In the genomic region with DNA sequence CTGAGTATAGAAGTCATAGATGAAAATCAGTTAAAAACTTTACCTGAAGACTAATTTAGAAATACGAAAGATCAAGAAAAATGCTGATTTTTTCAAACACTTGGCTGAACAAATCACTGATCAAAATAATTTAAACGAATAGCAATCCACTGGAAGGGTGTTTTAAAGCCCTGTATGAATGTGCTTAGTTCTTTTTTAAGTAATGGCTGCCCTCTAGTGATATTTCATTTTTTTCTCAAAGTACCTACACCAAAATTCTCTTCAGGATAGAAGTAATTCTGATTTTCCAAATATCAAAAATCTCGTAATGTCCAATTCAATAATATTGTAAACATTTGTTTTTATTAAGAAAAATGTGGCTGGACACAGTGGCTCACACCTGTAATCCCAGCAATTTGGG, we compare ENCODE assay signal across 17 cellular contexts. TPM values are rescaled to one million over a fixed set of nuclear protein-coding genes. Genes with fewer than 3 reads are reported as not detected.
A peak's percentile ranks its signal among the peaks of the same experiment; 100 is the strongest.
DNase-seq lines count a peak whose midpoint lies in the region; ATAC-seq, FAIRE-seq and TF ChIP-seq lines count a peak whose summit lies in the region.
"Had no signal": no experiment of that assay in that cellular context is flagged by ENCODE, and none has a peak within 500 bp of the region (broad histone marks: within the 10 kb centered on the region; RNA-seq: fewer than 3 reads in every experiment).

No MANE protein-coding gene starts in this region.

- TF ChIP-seq CTCF in AG04450 (IDR thresholded peaks at IDR 0.05; ENCODE audit: low read depth, low read length): peak; percentile 16; the same call in 1 of the 2 replicates
- peak; percentile 49 for TF ChIP-seq CTCF in HFFc6 (IDR thresholded peaks at IDR 0.05)
- peak; percentile 6 for TF ChIP-seq CTCF in astrocyte (IDR thresholded peaks at IDR 0.05; ENCODE audit: insufficient read depth, low read depth, low read length)
- TF ChIP-seq CTCF in HepG2 (CRISPR knock-in tag; IDR thresholded peaks at IDR 0.05): 0 out of 2 replicates have a peak, but pooled peaks have one; percentile 11

- H3K9me3 ChIP-seq in AG04450 (ENCODE audit: control insufficient read depth, insufficient read depth, low read length): no peaks in the 10 kb centered on the region
- no peaks in the 10 kb centered on the region for H3K9me3 ChIP-seq in astrocyte (ENCODE audit: insufficient read depth, low read depth, low read length)
- H3K9me3 ChIP-seq in HepG2 (ENCODE audit: low read length): no peaks in the 10 kb centered on the region
- H3K9me3 ChIP-seq: HAP-1, MG63 had no signal

- no TSS peak for BruUV-seq in HepG2 (replicated peaks; lab: Mats Ljungman, UMichigan)

- H3K4me3 ChIP-seq in AG04450 (ENCODE audit: low read depth, low read length) (no peak overlapping the region), astrocyte (ENCODE audit: insufficient read depth, low read depth, low read length) (no peak overlapping the region), HepG2 (replicated peaks in 1 of 3; ENCODE audit: insufficient read depth in 1 of 3, low read depth in 2 of 3, low read length in 3 of 3) (no peak overlapping the region)
- H3K4me3 ChIP-seq: HAP-1, MG63 had no signal

- H4K20me1 ChIP-seq in astrocyte (ENCODE audit: insufficient read depth, low read length) (no peaks in the 10 kb centered on the region), HepG2 (ENCODE audit: insufficient read depth, low read length) (no peaks in the 10 kb centered on the region)

- no peaks in the 10 kb centered on the region for H3K79me2 ChIP-seq in astrocyte (ENCODE audit: insufficient read depth, low read length)
- no peaks in the 10 kb centered on the region for H3K79me2 ChIP-seq in HepG2 (ENCODE audit: insufficient read depth, low read length)

- no peaks in the 10 kb centered on the region for H3K36me3 Mint-ChIP-seq in HFFc6 (ENCODE audit: low read depth)
- H3K36me3 Mint-ChIP-seq in astrocyte (ENCODE audit: low read depth, unreplicated experiment): peaks cover 3% of the 10 kb centered on the region
- peaks cover 6 to 9% of the 10 kb centered on the region in 2 donors for H3K36me3 Mint-ChIP-seq in stimulated activated naive B cell treated with anti-CD40 and anti-IgM and Interleukin-4, amounts not matched to agents 10 μg/mL and 1 μg/mL and 100 μg/mL, for 72 hours

- H3K4me1 Mint-ChIP-seq in HFFc6 (ENCODE audit: low read depth) (peaks cover 37% of the 10 kb centered on the region), astrocyte (ENCODE audit: low read depth, unreplicated experiment) (peaks cover 9% of the 10 kb centered on the region)
- H3K4me1 Mint-ChIP-seq in stimulated activated naive B cell treated with anti-CD40 and anti-IgM and Interleukin-4, amounts not matched to agents 10 μg/mL and 1 μg/mL and 100 μg/mL, for 72 hours: no peaks in the 10 kb centered on the region
- H3K4me1 Mint-ChIP-seq: CD4-positive, CD25-positive, alpha-beta regulatory T cell had no signal

- ATAC-seq in HepG2 (no peak), GM21825 (IDR thresholded peaks at IDR 0.05; ENCODE audit: unreplicated experiment) (no peak)
- no peak for ATAC-seq in stimulated activated naive B cell treated with anti-CD40 and anti-IgM and Interleukin-4, amounts not matched to agents 10 μg/mL and 1 μg/mL and 100 μg/mL, for 72 hours (replicated peaks)

- no peaks in the 10 kb centered on the region for H3K27me3 ChIP-seq in AG04450 (ENCODE audit: control insufficient read depth, insufficient read depth, low read length)
- H3K27me3 ChIP-seq in astrocyte (ENCODE audit: insufficient read depth, low read length): no peaks in the 10 kb centered on the region
- no peaks in the 10 kb centered on the region for H3K27me3 ChIP-seq in HepG2 (ENCODE audit: control insufficient read depth in 1 of 2, insufficient read depth in 2 of 2, low read length in 2 of 2)
- H3K27me3 ChIP-seq: MG63 had no signal

- CTCF ChIA-PET in AG04450 (lab: Charles Lee): interaction anchor here (0.7 to 2.0 kb wide), 5 partner anchors 11 to 295 kb away, joined by 3 to 29 read pairs (median 5); no protein-coding TSS in a partner anchor
- CTCF ChIA-PET in HepG2 (lab: Yijun Ruan, JAX; ENCODE audit: low intra/inter-chr PET ratio, low total read pairs): interaction anchor here (1.3 kb wide), 1 partner anchor 282 kb away, joined by 4 read pairs; no protein-coding TSS in a partner anchor

- no peak for TF ChIP-seq POLR2A in HepG2 (IDR thresholded peaks at IDR 0.05; ENCODE audit: insufficient read depth in 1 of 2, low read depth in 2 of 2, low read length in 2 of 2)

- H3K27me3 Mint-ChIP-seq in HFFc6 (ENCODE audit: insufficient read depth): peaks cover 2% of the 10 kb centered on the region; the same call in 1 of the 2 replicates
- no peaks in the 10 kb centered on the region for H3K27me3 Mint-ChIP-seq in astrocyte (ENCODE audit: low read depth, unreplicated experiment)
- H3K27me3 Mint-ChIP-seq in stimulated activated naive B cell treated with anti-CD40 and anti-IgM and Interleukin-4, amounts not matched to agents 10 μg/mL and 1 μg/mL and 100 μg/mL, for 72 hours: no peaks in the 10 kb centered on the region

- H3K9me3 Mint-ChIP-seq in HFFc6 (no peaks in the 10 kb centered on the region), astrocyte (ENCODE audit: unreplicated experiment) (no peaks in the 10 kb centered on the region)
- no peaks in the 10 kb centered on the region for H3K9me3 Mint-ChIP-seq in stimulated activated naive B cell treated with anti-CD40 and anti-IgM and Interleukin-4, amounts not matched to agents 10 μg/mL and 1 μg/mL and 100 μg/mL, for 72 hours
- H3K9me3 Mint-ChIP-seq: CD4-positive, CD25-positive, alpha-beta regulatory T cell had no signal

- H3K4me2 ChIP-seq in astrocyte (ENCODE audit: low read length): no peak overlapping the region
- no peak overlapping the region for H3K4me2 ChIP-seq in HepG2 (ENCODE audit: low read depth, low read length)

- H3K36me3 ChIP-seq in astrocyte (ENCODE audit: insufficient read depth, low read length): no peaks in the 10 kb centered on the region
- peaks cover 4 to 8% of the 10 kb centered on the region in 2 experiments; a peak in 2 of 5 replicates for H3K36me3 ChIP-seq in HepG2 (replicated peaks in 1 of 2; ENCODE audit: control insufficient read depth in 1 of 2, insufficient read depth in 2 of 2, low read length in 2 of 2)
- H3K36me3 ChIP-seq: HAP-1, MG63 had no signal

- H2AFZ ChIP-seq in astrocyte (ENCODE audit: low read depth, low read length) (no peak overlapping the region), HepG2 (ENCODE audit: low read length) (no peak overlapping the region)

- H3K27ac Mint-ChIP-seq in HFFc6 (no peak overlapping the region), astrocyte (ENCODE audit: unreplicated experiment) (no peak overlapping the region)
- H3K27ac Mint-ChIP-seq in stimulated activated naive B cell treated with anti-CD40 and anti-IgM and Interleukin-4, amounts not matched to agents 10 μg/mL and 1 μg/mL and 100 μg/mL, for 72 hours: no peak overlapping the region
- H3K27ac Mint-ChIP-seq: CD4-positive, CD25-positive, alpha-beta regulatory T cell had no signal

- TF ChIP-seq EP300 in HepG2 (IDR thresholded peaks at IDR 0.05; ENCODE audit: low read depth in 2 of 2, low read length in 2 of 2): no peak
- no peak for TF ChIP-seq EP300 in HepG2 (CRISPR knock-in tag; IDR thresholded peaks at IDR 0.05; ENCODE audit: borderline replicate concordance)

- intact Hi-C loops in HepG2 (cut with micrococcal nuclease; ENCODE audit: unreplicated experiment): no loop called here

- in situ Hi-C loops in HepG2 (cut with HindIII; ENCODE audit: extremely low pct_ligation_motif_present, low pct_unique_long_range_greater_than_20kb): no loop called here

- H3K9ac ChIP-seq in astrocyte (ENCODE audit: low read length) (no peak overlapping the region), HepG2 (ENCODE audit: insufficient read depth, low read depth, low read length) (no peak overlapping the region)

- POLR2A ChIA-PET in AG04450 (lab: Yijun Ruan, JAX) (interaction anchor here (0.6 kb wide), 1 partner anchor 17 kb away, joined by 4 read pairs; no protein-coding TSS in a partner anchor), HepG2 (lab: Yijun Ruan, JAX) (no interaction called here)

- H3K4me1 ChIP-seq in astrocyte (ENCODE audit: insufficient read depth, low read length) (no peaks in the 10 kb centered on the region), HepG2 (ENCODE audit: insufficient read depth, low read length) (peaks cover 12% of the 10 kb centered on the region)

- no peak for FAIRE-seq in astrocyte (lab: Jason Lieb, UNC)
- no peak for FAIRE-seq in HepG2 (lab: Jason Lieb, UNC)

- TF ChIP-seq RAD21 in HepG2 (CRISPR knock-in tag; IDR thresholded peaks at IDR 0.05): no peak

- 87% methylated on average over 3 of the region's 3 CpGs for WGBS in HepG2 (ENCODE audit: low lambda C conversion rate)

- DNase-seq in AG04450 (ENCODE audit: low read depth, low spot score): no peak
- DNase-seq in HFFc6: no peak
- no peak for DNase-seq in astrocyte (ENCODE audit: low read depth)
- DNase-seq in HepG2 (ENCODE audit: low spot score): no peak
- no peak for DNase-seq in NCI-H748 treated with DMSO at 0.1 percent for 48 hours (lab: John Stamatoyannopoulos, UW)
- DNase-seq in stimulated activated naive B cell treated with anti-CD40 and anti-IgM and Interleukin-4, amounts not matched to agents 10 μg/mL and 1 μg/mL and 100 μg/mL, for 72 hours: no peak
- no peak for DNase-seq in NCI-H2107 (lab: John Stamatoyannopoulos, UW)
- DNase-seq: activated T-cell treated with anti-CD3 and anti-CD28 coated beads, Interleukin-2, amount 50 U/mL, for 48 hours; amniotic stem cell; CD4-positive, CD25-positive, alpha-beta regulatory T cell; foreskin melanocyte; islet precursor cell; MG63; NCI-H2171; retina had no signal

- H3K27ac ChIP-seq in AG04450 (ENCODE audit: low read depth, low read length): no peak overlapping the region
- H3K27ac ChIP-seq in astrocyte (ENCODE audit: low read depth, low read length): no peak overlapping the region
- H3K27ac ChIP-seq in HepG2 (ENCODE audit: extremely low read length, insufficient read depth, low read length): no peak overlapping the region

- no peak overlapping the region for H3K4me3 Mint-ChIP-seq in HFFc6
- no peak overlapping the region for H3K4me3 Mint-ChIP-seq in astrocyte (ENCODE audit: unreplicated experiment)
- H3K4me3 Mint-ChIP-seq in stimulated activated naive B cell treated with anti-CD40 and anti-IgM and Interleukin-4, amounts not matched to agents 10 μg/mL and 1 μg/mL and 100 μg/mL, for 72 hours: no peak overlapping the region
- H3K4me3 Mint-ChIP-seq: CD4-positive, CD25-positive, alpha-beta regulatory T cell had no signal

RNA-seq across cellular contexts. Expression of a gene that starts 32.5 kb away (rescaled TPM):
- 1.1 and 1.9 TPM in 2 replicates for polyA plus RNA-seq in AG04450 (2011; rRNA removed)
- polyA minus RNA-seq in AG04450 (2011; rRNA and poly(A)+ RNA removed): 0.60 and 2.9 TPM in 2 replicates
- 1 to 10 TPM; 1.1 to 3.9 (median 3.0) TPM for total RNA-seq in HFFc6 (2021; fragmentation: NEBNext Ultra II Directional; extraction: Animal tissue kit (Norgen Biotek cat#: 25700))
- total RNA-seq in astrocyte: 4.6 and 4.9 TPM in 2 replicates
- 10.9 and 11.7 TPM in 2 replicates for total RNA-seq in HepG2 (2016; rRNA removed; fragmentation: Illumina TruSeq; extraction: Trizol)
- total RNA-seq in HepG2 (2016; cell fraction: cytosol; rRNA removed; fragmentation: Illumina TruSeq; extraction: Trizol; ENCODE audit: low read depth): 48.9 and 61.3 TPM in 2 replicates
- 9.8 and 10.5 TPM in 2 replicates for total RNA-seq in HepG2 (2016; cell fraction: insoluble cytoplasmic fraction; rRNA removed; fragmentation: Illumina TruSeq; extraction: Trizol)
- 21.7 and 21.8 TPM in 2 replicates for total RNA-seq in HepG2 (2016; cell fraction: membrane; rRNA removed; fragmentation: Illumina TruSeq; extraction: Trizol)
- 9.0 and 12.2 TPM in 2 replicates for total RNA-seq in HepG2 (2016; cell fraction: nucleus; rRNA removed; fragmentation: Illumina TruSeq; extraction: Trizol)
- polyA plus RNA-seq in HepG2 (2011; rRNA removed): 2.5 and 3.6 TPM in 2 replicates
- polyA plus RNA-seq in HepG2 (2011; cell fraction: cytosol; rRNA removed): 1.3 and 2.3 TPM in 2 replicates
- polyA plus RNA-seq in HepG2 (2011; cell fraction: nucleus; rRNA removed): 0.84 and 1.4 TPM in 2 replicates
- polyA plus RNA-seq in HepG2 (2012): 4.6 and 7.7 TPM in 2 replicates
- polyA plus RNA-seq in HepG2 (2016; cell fraction: cytosol; fragmentation: Illumina TruSeq; extraction: Trizol; ENCODE audit: low read depth): 4.6 and 4.8 TPM in 2 replicates
- polyA plus RNA-seq in HepG2 (2016; cell fraction: insoluble cytoplasmic fraction; fragmentation: Illumina TruSeq; extraction: Trizol; ENCODE audit: low read depth): 15.8 and 16.1 TPM in 2 replicates
- 8.7 and 10.5 TPM in 2 replicates for polyA plus RNA-seq in HepG2 (2016; cell fraction: membrane; fragmentation: Illumina TruSeq; extraction: Trizol; ENCODE audit: low read depth)
- 9.6 and 9.8 TPM in 2 replicates for polyA plus RNA-seq in HepG2 (2016; cell fraction: nucleus; fragmentation: Illumina TruSeq; extraction: Trizol; ENCODE audit: insufficient read depth, low read depth)
- 0.96 and 1.1 TPM in 2 replicates for polyA minus RNA-seq in HepG2 (2011; rRNA and poly(A)+ RNA removed; ENCODE audit: low replicate concordance)
- polyA minus RNA-seq in HepG2 (2011; cell fraction: cytosol; rRNA and poly(A)+ RNA removed): 3.1 and 4.5 TPM in 2 replicates
- 9.1 and 11.6 TPM in 2 replicates for polyA minus RNA-seq in HepG2 (2011; cell fraction: nucleus; rRNA and poly(A)+ RNA removed)
